Comparison of ENCODE assay signal across 20 cellular contexts in genomic region chr2:95433373-95433772, GRCh38. TPM values are rescaled to one million over a fixed set of nuclear protein-coding genes. Genes with fewer than 3 reads are reported as not detected.
"Had no signal": no experiment of that assay in that cellular context is flagged by ENCODE, and none has a peak within 500 bp of the region (broad histone marks: within the 10 kb centered on the region; RNA-seq: fewer than 3 reads in every experiment).

No MANE protein-coding gene starts in this region.

RNA-seq across cellular contexts. Expression of gene TRIM43B, which starts 51.2 kb away (rescaled TPM):
- total RNA-seq: heart right ventricle; hepatocyte; left cardiac atrium; left lobe of liver; liver; lower lobe of right lung; mesothelial cell of epicardium; mononuclear cell; naive thymus-derived CD4-positive, alpha-beta T cell; natural killer cell treated with Interleukin-12 subunit alpha and Interleukin-12 subunit beta and Interleukin-15 and Interleukin-18, amount 100 ng/mL, for 72 hours; omental fat pad; ovary; progenitor cell of endocrine pancreas; pulmonary artery endothelial cell; renal cortical epithelial cell; right atrium auricular region; right lobe of liver; stomach; upper lobe of right lung had no signal
- polyA plus RNA-seq: heart right ventricle; hepatocyte; liver; naive thymus-derived CD4-positive, alpha-beta T cell; neural cell; ovary; stomach had no signal
